ENCODE assay signal across 21 cellular contexts in the genomic region with DNA sequence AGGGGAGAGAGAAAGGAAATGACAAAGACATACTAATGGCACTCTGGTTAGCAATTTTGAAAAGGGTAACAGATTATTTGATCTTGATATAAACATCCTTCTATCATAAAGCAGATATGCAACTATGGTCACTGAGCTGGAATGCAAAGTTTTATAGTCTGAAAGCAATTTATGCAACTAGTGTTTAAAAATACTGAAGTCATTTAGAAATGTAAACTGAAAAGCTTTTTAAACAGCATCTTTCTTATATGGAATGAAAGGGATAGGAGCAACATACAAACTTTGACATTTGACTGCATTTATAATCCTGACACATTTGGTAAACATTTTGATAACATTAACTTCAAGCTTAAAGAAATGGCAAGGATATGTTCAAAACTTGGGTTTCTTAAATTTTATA. TPM values are rescaled to one million over a fixed set of nuclear protein-coding genes. Genes with fewer than 3 reads are reported as not detected.
DNase-seq lines count a peak whose midpoint lies in the region; ATAC-seq and TF ChIP-seq lines count a peak whose summit lies in the region.
"Had no signal": no experiment of that assay in that cellular context is flagged by ENCODE, and none has a peak within 500 bp of the region (broad histone marks: within the 10 kb centered on the region; RNA-seq: fewer than 3 reads in every experiment).

No MANE protein-coding gene starts in this region.

- H3K18ac ChIP-seq in IMR-90 (ENCODE audit: low read depth, low read length) (no peak overlapping the region), trophoblast cell (ENCODE audit: low read length) (no peak overlapping the region)

- POLR2A ChIA-PET in IMR-90 (lab: Charles Lee; ENCODE audit: unreplicated experiment), result no interaction called here
- POLR2A ChIA-PET in naive thymus-derived CD4-positive, alpha-beta T cell (lab: Charles Lee), result no interaction called here

- H3K9me3 Mint-ChIP-seq in activated naive CD4-positive, alpha-beta T cell treated with anti-CD3 and anti-CD28 coated beads, Interleukin-2, amount 10 ng/mL, durations not matched to agents 7 days and 5 days, result peaks cover 1% of the 10 kb centered on the region
- H3K9me3 Mint-ChIP-seq in naive thymus-derived CD4-positive, alpha-beta T cell, result peaks cover 0 to 9% (median 1%) of the 10 kb centered on the region in 11 donors
- peaks cover 12% of the 10 kb centered on the region for H3K9me3 Mint-ChIP-seq in HFFc6

- no peaks in the 10 kb centered on the region for H3K36me3 Mint-ChIP-seq in activated naive CD4-positive, alpha-beta T cell treated with anti-CD3 and anti-CD28 coated beads, Interleukin-2, amount 10 ng/mL, durations not matched to agents 7 days and 5 days
- H3K36me3 Mint-ChIP-seq in naive thymus-derived CD4-positive, alpha-beta T cell, result no peaks in the 10 kb centered on the region
- no peaks in the 10 kb centered on the region for H3K36me3 Mint-ChIP-seq in HFFc6 (ENCODE audit: low read depth)
- H3K36me3 Mint-ChIP-seq: CD14-positive monocyte; CD4-positive, alpha-beta memory T cell; CD4-positive, CD25-positive, alpha-beta regulatory T cell; CD8-positive, alpha-beta memory T cell had no signal

- H3K9me1 ChIP-seq in IMR-90 (ENCODE audit: insufficient read depth, low read length), result no peaks in the 10 kb centered on the region

- no peaks in the 10 kb centered on the region for H3K4me1 ChIP-seq in IMR-90 (ENCODE audit: control insufficient read depth, insufficient read depth, low read length)
- H3K4me1 ChIP-seq in smooth muscle cell (ENCODE audit: low read depth), result no peaks in the 10 kb centered on the region
- no peaks in the 10 kb centered on the region for H3K4me1 ChIP-seq in naive thymus-derived CD4-positive, alpha-beta T cell (ENCODE audit: control insufficient read depth in 2 of 2, insufficient read depth in 2 of 2, low read length in 2 of 2)
- H3K4me1 ChIP-seq in trophoblast cell (ENCODE audit: control insufficient read depth in 1 of 2, insufficient read depth in 2 of 2, low read length in 2 of 2), result no peaks in the 10 kb centered on the region
- H3K4me1 ChIP-seq: BE2C, BLaER1 had no signal

- H4K20me1 ChIP-seq in IMR-90 (ENCODE audit: insufficient read depth, low read length), result no peaks in the 10 kb centered on the region
- no peaks in the 10 kb centered on the region for H4K20me1 ChIP-seq in smooth muscle cell (ENCODE audit: low read depth)
- H4K20me1 ChIP-seq: BLaER1 had no signal

- H3K9ac ChIP-seq in IMR-90 (ENCODE audit: low read depth, low read length) (no peak overlapping the region), smooth muscle cell (ENCODE audit: low read depth) (no peak overlapping the region), trophoblast cell (ENCODE audit: low read length) (no peak overlapping the region)
- H3K9ac ChIP-seq: BLaER1 had no signal

- H3K4me3 Mint-ChIP-seq in activated naive CD4-positive, alpha-beta T cell treated with anti-CD3 and anti-CD28 coated beads, Interleukin-2, amount 10 ng/mL, durations not matched to agents 7 days and 5 days, result no peak overlapping the region
- no peak overlapping the region for H3K4me3 Mint-ChIP-seq in naive thymus-derived CD4-positive, alpha-beta T cell
- H3K4me3 Mint-ChIP-seq in HFFc6, result no peak overlapping the region
- H3K4me3 Mint-ChIP-seq: CD14-positive monocyte; CD4-positive, alpha-beta memory T cell; CD4-positive, CD25-positive, alpha-beta regulatory T cell; CD8-positive, alpha-beta memory T cell had no signal

- no peaks in the 10 kb centered on the region for H3F3A ChIP-seq in smooth muscle cell (ENCODE audit: low read depth)

- H2AK9ac ChIP-seq in IMR-90 (replicated peaks; ENCODE audit: low read depth, low read length, poor library complexity), result no peak overlapping the region

- no peaks in the 10 kb centered on the region for H3K27me3 Mint-ChIP-seq in activated naive CD4-positive, alpha-beta T cell treated with anti-CD3 and anti-CD28 coated beads, Interleukin-2, amount 10 ng/mL, durations not matched to agents 7 days and 5 days
- peaks cover 0 to 4% (median 0%) of the 10 kb centered on the region in 5 donors for H3K27me3 Mint-ChIP-seq in naive thymus-derived CD4-positive, alpha-beta T cell
- H3K27me3 Mint-ChIP-seq in HFFc6 (ENCODE audit: insufficient read depth), result no peaks in the 10 kb centered on the region
- H3K27me3 Mint-ChIP-seq: CD4-positive, alpha-beta memory T cell; CD4-positive, CD25-positive, alpha-beta regulatory T cell; CD8-positive, alpha-beta memory T cell had no signal

- H3K27ac ChIP-seq in IMR-90 (ENCODE audit: insufficient read depth, low read length) (no peak overlapping the region), smooth muscle cell (ENCODE audit: low read depth) (no peak overlapping the region), trophoblast cell (ENCODE audit: low read depth, low read length) (no peak overlapping the region)
- no peak overlapping the region for H3K27ac ChIP-seq in naive thymus-derived CD4-positive, alpha-beta T cell (ENCODE audit: low read depth, low read length)
- H3K27ac ChIP-seq: BLaER1 had no signal

- H2AK5ac ChIP-seq in IMR-90 (ENCODE audit: low read depth, low read length) (no peak overlapping the region), trophoblast cell (ENCODE audit: low read length) (no peak overlapping the region)

- no peak overlapping the region for H4K12ac ChIP-seq in trophoblast cell (ENCODE audit: low read depth, low read length)

- H3K36me3 ChIP-seq in IMR-90 (ENCODE audit: control insufficient read depth, insufficient read depth, low read length) (no peaks in the 10 kb centered on the region), smooth muscle cell (ENCODE audit: low read depth) (no peaks in the 10 kb centered on the region), trophoblast cell (ENCODE audit: control insufficient read depth in 1 of 2, insufficient read depth in 2 of 2, low read length in 2 of 2) (no peaks in the 10 kb centered on the region)
- no peaks in the 10 kb centered on the region for H3K36me3 ChIP-seq in naive thymus-derived CD4-positive, alpha-beta T cell (ENCODE audit: control insufficient read depth in 2 of 3, insufficient read depth in 3 of 3, low read length in 3 of 3)
- H3K36me3 ChIP-seq: BE2C, BLaER1 had no signal

- H3K4me1 Mint-ChIP-seq in activated naive CD4-positive, alpha-beta T cell treated with anti-CD3 and anti-CD28 coated beads, Interleukin-2, amount 10 ng/mL, durations not matched to agents 7 days and 5 days, result no peaks in the 10 kb centered on the region
- peaks cover 0 to 2% (median 0%) of the 10 kb centered on the region in 7 donors for H3K4me1 Mint-ChIP-seq in naive thymus-derived CD4-positive, alpha-beta T cell
- no peaks in the 10 kb centered on the region for H3K4me1 Mint-ChIP-seq in HFFc6 (ENCODE audit: low read depth)
- H3K4me1 Mint-ChIP-seq: CD14-positive monocyte; CD4-positive, alpha-beta memory T cell; CD4-positive, CD25-positive, alpha-beta regulatory T cell; CD8-positive, alpha-beta memory T cell had no signal

- no peak for TF ChIP-seq POLR2A in IMR-90 (IDR thresholded peaks at IDR 0.05; ENCODE audit: low read depth, low read length)

- intact Hi-C loops in IMR-90 (cut with micrococcal nuclease), result no loop called here
- intact Hi-C loops in naive thymus-derived CD4-positive, alpha-beta T cell (cut with micrococcal nuclease), result no loop called here

- in situ Hi-C loops in IMR-90 (cut with MboI; ENCODE audit: low sequenced_read_pairs), result no loop called here

- H2BK20ac ChIP-seq in IMR-90 (ENCODE audit: low read depth, low read length), result no peak overlapping the region

- H3K27me3 ChIP-seq in IMR-90 (ENCODE audit: control insufficient read depth, insufficient read depth, low read length) (no peaks in the 10 kb centered on the region), smooth muscle cell (ENCODE audit: low read depth) (no peaks in the 10 kb centered on the region), trophoblast cell (ENCODE audit: insufficient read depth, low read length) (no peaks in the 10 kb centered on the region)
- H3K27me3 ChIP-seq in naive thymus-derived CD4-positive, alpha-beta T cell (ENCODE audit: control insufficient read depth in 2 of 2, insufficient read depth in 2 of 2, low read length in 2 of 2), result no peaks in the 10 kb centered on the region
- H3K27me3 ChIP-seq: BE2C, BLaER1 had no signal

- peak; percentile 69 for ATAC-seq in IMR-90 (ENCODE audit: low read depth)
- no peak for ATAC-seq in naive thymus-derived CD4-positive, alpha-beta T cell

- TF ChIP-seq RAD21 in IMR-90 (IDR thresholded peaks at IDR 0.05; ENCODE audit: low read length), result no peak

- H2BK120ac ChIP-seq in IMR-90 (ENCODE audit: low read depth, low read length) (no peak overlapping the region), trophoblast cell (ENCODE audit: insufficient read depth, low read length, poor library complexity) (no peak overlapping the region)

- no peak overlapping the region for H3K56ac ChIP-seq in IMR-90 (ENCODE audit: extremely low read depth, insufficient read depth, low read length)

- DNase-seq in H4 (ENCODE audit: low spot score) (peak; percentile 40), IMR-90 (peak; percentile 0), fibroblast of villous mesenchyme (ENCODE audit: low read depth) (peak; percentile 62), smooth muscle cell (lab: John Stamatoyannopoulos, UW; ENCODE audit: unreplicated experiment) (no peak), trophoblast cell (no peak), HFFc6 (no peak)
- DNase-seq in activated naive CD4-positive, alpha-beta T cell treated with anti-CD3 and anti-CD28 coated beads, Interleukin-2, amount 10 ng/mL, durations not matched to agents 7 days and 5 days, result no peak
- DNase-seq in naive thymus-derived CD4-positive, alpha-beta T cell, result no peak
- DNase-seq: 8988T; ACHN; BE2C; C1 segment of cervical spinal cord; CD4-positive, alpha-beta memory T cell; CD4-positive, CD25-positive, alpha-beta regulatory T cell; CD8-positive, alpha-beta memory T cell; COR-L47; DMS79 treated with DMSO at 0.1 percent for 48 hours; GF-D8 had no signal

- no peak overlapping the region for H2BK15ac ChIP-seq in IMR-90 (ENCODE audit: low read depth, low read length)

- H4K5ac ChIP-seq in IMR-90 (ENCODE audit: low read depth, low read length), result no peak overlapping the region

- dilution Hi-C loops in IMR-90 (cut with HindIII; ENCODE audit: low sequenced_read_pairs, unreplicated experiment), result no loop called here

- H4K91ac ChIP-seq in IMR-90 (ENCODE audit: insufficient read depth, low read depth, low read length) (no peak overlapping the region), trophoblast cell (ENCODE audit: low read depth, low read length) (no peak overlapping the region)

- H2BK5ac ChIP-seq in IMR-90 (ENCODE audit: low read depth, low read length, poor library complexity, severe bottlenecking), result no peak overlapping the region
- no peak overlapping the region for H2BK5ac ChIP-seq in trophoblast cell (ENCODE audit: low read depth, low read length, poor library complexity)

- H4K8ac ChIP-seq in IMR-90 (ENCODE audit: low read depth in 2 of 2, low read length in 2 of 2), result no peak overlapping the region
- no peak overlapping the region for H4K8ac ChIP-seq in trophoblast cell (ENCODE audit: low read depth, low read length)

- H3K27ac Mint-ChIP-seq in activated naive CD4-positive, alpha-beta T cell treated with anti-CD3 and anti-CD28 coated beads, Interleukin-2, amount 10 ng/mL, durations not matched to agents 7 days and 5 days, result no peak overlapping the region
- H3K27ac Mint-ChIP-seq in naive thymus-derived CD4-positive, alpha-beta T cell, result no peak overlapping the region
- H3K27ac Mint-ChIP-seq in HFFc6, result no peak overlapping the region
- H3K27ac Mint-ChIP-seq: CD14-positive monocyte; CD4-positive, alpha-beta memory T cell; CD4-positive, CD25-positive, alpha-beta regulatory T cell; CD8-positive, alpha-beta memory T cell had no signal

- H3K79me2 ChIP-seq in smooth muscle cell (ENCODE audit: low read depth), result no peaks in the 10 kb centered on the region
- no peaks in the 10 kb centered on the region for H3K79me2 ChIP-seq in trophoblast cell (ENCODE audit: control insufficient read depth, insufficient read depth, low read length, poor library complexity)

- H3K4me3 ChIP-seq in IMR-90 (ENCODE audit: insufficient read depth, low read depth, low read length) (no peak overlapping the region), fibroblast of villous mesenchyme (ENCODE audit: low read depth, low read length) (no peak overlapping the region), smooth muscle cell (no peak overlapping the region), trophoblast cell (ENCODE audit: low read depth, low read length) (no peak overlapping the region)
- no peak overlapping the region for H3K4me3 ChIP-seq in naive thymus-derived CD4-positive, alpha-beta T cell (ENCODE audit: low read length)
- H3K4me3 ChIP-seq: BLaER1 had no signal

- H3K23ac ChIP-seq in IMR-90 (ENCODE audit: low read depth, low read length) (no peak overlapping the region), trophoblast cell (ENCODE audit: low read length) (no peak overlapping the region)

- H3K14ac ChIP-seq in IMR-90 (replicated peaks; ENCODE audit: low read depth, low read length) (no peak overlapping the region), trophoblast cell (ENCODE audit: low read length) (no peak overlapping the region)

- BruUV-seq in IMR-90 (replicated peaks; lab: Mats Ljungman, UMichigan), result no TSS peak

- CTCF ChIA-PET in IMR-90 (lab: Yijun Ruan, JAX), result no interaction called here
- CTCF ChIA-PET in activated naive CD4-positive, alpha-beta T cell treated with anti-CD3 and anti-CD28 coated beads, Interleukin-2, amount 10 ng/mL, durations not matched to agents 7 days and 5 days (lab: Charles Lee), result no interaction called here
- CTCF ChIA-PET in naive thymus-derived CD4-positive, alpha-beta T cell (lab: Charles Lee), result no interaction called here

- no peak overlapping the region for H2AFZ ChIP-seq in IMR-90 (replicated peaks; ENCODE audit: low read length, poor library complexity)
- H2AFZ ChIP-seq in smooth muscle cell (ENCODE audit: low read depth), result peak overlapping the region; percentile 3
- H2AFZ ChIP-seq in trophoblast cell (ENCODE audit: insufficient read depth, low read length, poor library complexity), result no peak overlapping the region

- H3K4ac ChIP-seq in IMR-90 (ENCODE audit: low read depth, low read length) (no peak overlapping the region), trophoblast cell (ENCODE audit: low read depth, low read length) (no peak overlapping the region)

- no peak for TF ChIP-seq CTCF in IMR-90 (conservative IDR thresholded peaks at IDR 0.05; ENCODE audit: low read depth, low read length)
- no peak for TF ChIP-seq CTCF in fibroblast of villous mesenchyme (IDR thresholded peaks at IDR 0.05; ENCODE audit: insufficient read depth, low read depth, low read length)
- TF ChIP-seq CTCF in smooth muscle cell (IDR thresholded peaks at IDR 0.05; ENCODE audit: borderline replicate concordance, insufficient read depth, poor library complexity, severe bottlenecking), result no peak
- no peak for TF ChIP-seq CTCF in HFFc6 (IDR thresholded peaks at IDR 0.05)

- H3K79me1 ChIP-seq in IMR-90 (ENCODE audit: low read depth in 1 of 2, low read length in 2 of 2), result no peaks in the 10 kb centered on the region
- H3K79me1 ChIP-seq in trophoblast cell (ENCODE audit: low read length), result no peaks in the 10 kb centered on the region

- H3K9me3 ChIP-seq in IMR-90 (ENCODE audit: control insufficient read depth, insufficient read depth, low read length), result no peaks in the 10 kb centered on the region
- H3K9me3 ChIP-seq in smooth muscle cell (replicated peaks; ENCODE audit: low read depth), result no peaks in the 10 kb centered on the region
- no peaks in the 10 kb centered on the region for H3K9me3 ChIP-seq in naive thymus-derived CD4-positive, alpha-beta T cell (ENCODE audit: control insufficient read depth in 2 of 3, low read length in 3 of 3)
- no peaks in the 10 kb centered on the region for H3K9me3 ChIP-seq in trophoblast cell (ENCODE audit: insufficient read depth, low read depth, low read length)
- H3K9me3 ChIP-seq: BE2C, BLaER1 had no signal

- no peak overlapping the region for H2BK12ac ChIP-seq in trophoblast cell (ENCODE audit: low read length)

- H3K4me2 ChIP-seq in IMR-90 (ENCODE audit: low read depth, low read length) (no peak overlapping the region), smooth muscle cell (no peak overlapping the region), trophoblast cell (ENCODE audit: low read length) (no peak overlapping the region)
- H3K4me2 ChIP-seq: BLaER1 had no signal

RNA-seq across cellular contexts. Expression of a gene that starts 28.7 kb away (rescaled TPM):
- total RNA-seq in H4 (2014; rRNA removed; shearing (Covaris generic)), result 39.3 and 45.1 TPM in 2 replicates
- total RNA-seq in IMR-90 (2012; rRNA removed) (under 0.01 and 0.28 TPM in 2 replicates), fibroblast of villous mesenchyme (8.7 and 9.5 TPM in 2 replicates), smooth muscle cell (4.9 and 10.4 TPM in 2 replicates)
- polyA plus RNA-seq in IMR-90 (2012; rRNA removed) (0.11 and 0.17 TPM in 2 replicates), smooth muscle cell (4.5 and 6.3 TPM in 2 replicates)
- 0.01 and 0.24 TPM in 2 replicates for polyA plus RNA-seq in IMR-90 (2012; cell fraction: cytosol; rRNA removed)
- 0.25 and 0.38 TPM in 2 replicates for polyA plus RNA-seq in IMR-90 (2012; cell fraction: nucleus; rRNA removed; ENCODE audit: low replicate concordance)
- not detected for total RNA-seq in naive thymus-derived CD4-positive, alpha-beta T cell
- not detected for polyA plus RNA-seq in naive thymus-derived CD4-positive, alpha-beta T cell
- polyA plus RNA-seq in trophoblast cell (2013), result 0.86 and 0.94 TPM in 2 replicates
- not detected for total RNA-seq in HFFc6 (2021; fragmentation: NEBNext Ultra II Directional; extraction: Animal tissue kit (Norgen Biotek cat#: 25700))
- total RNA-seq: A673; CD4-positive, alpha-beta memory T cell; CD4-positive, CD25-positive, alpha-beta regulatory T cell; CD8-positive, alpha-beta memory T cell had no signal
- polyA plus RNA-seq: CD14-positive monocyte; CD4-positive, alpha-beta memory T cell; CD4-positive, CD25-positive, alpha-beta regulatory T cell; CD8-positive, alpha-beta memory T cell had no signal

Comparison
In these comparisons a context has a peak if more than half of its experiments do, and no peak if none do; other contexts are left out.
1. DNase-seq: peak in H4 (single experiment), IMR-90 (single experiment) and fibroblast of villous mesenchyme (single experiment); none in smooth muscle cell (single experiment), activated naive CD4-positive, alpha-beta T cell treated with anti-CD3 and anti-CD28 coated beads, Interleukin-2, amount 10 ng/mL, durations not matched to agents 7 days and 5 days (single experiment), naive thymus-derived CD4-positive, alpha-beta T cell (0 of 9), trophoblast cell (0 of 2) and HFFc6 (single experiment).